Comparison of ENCODE assay signal across 1 cellular context in the genomic region with DNA sequence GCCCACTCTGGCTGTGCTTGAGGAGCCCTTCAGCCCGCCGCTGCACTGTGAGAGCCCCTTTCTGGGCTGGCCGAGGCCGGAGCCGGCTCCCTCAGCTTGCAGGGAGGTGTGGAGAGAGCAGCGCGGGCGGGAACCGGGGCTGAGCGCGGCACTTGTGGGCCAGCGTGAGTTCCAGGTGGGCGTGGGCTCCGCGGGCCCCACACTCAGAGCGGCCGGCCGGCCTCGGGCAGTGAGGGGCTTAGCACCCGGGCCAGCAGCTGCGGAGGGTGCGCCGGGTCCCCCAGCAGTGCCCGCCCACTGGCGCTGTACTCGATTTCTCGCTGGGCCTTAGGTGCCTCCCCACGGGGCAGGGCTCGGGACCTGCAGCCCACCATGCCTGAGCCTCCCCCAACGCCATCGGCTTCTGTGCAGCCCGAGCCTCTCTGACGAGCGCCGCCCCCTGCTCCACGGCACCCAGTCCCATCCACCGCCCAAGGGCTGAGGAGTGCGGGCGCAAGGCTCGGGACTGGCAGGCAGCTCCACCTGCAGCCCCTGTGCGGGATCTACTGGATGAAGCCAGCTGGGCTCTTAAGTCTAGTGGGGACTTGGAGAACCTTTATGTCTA.
TF ChIP-seq lines count a peak whose summit lies in the region.

No MANE protein-coding gene starts in this region.

TF ChIP-seq in H1, 55 proteins besides CTCF, POLR2A, EP300 and RAD21 (continued from another document):
- peak; percentile 60 for TF ChIP-seq KDM4A (IDR thresholded peaks at IDR 0.05; ENCODE audit: low read depth, low read length, severe bottlenecking)
- TF ChIP-seq, protein P1, sequence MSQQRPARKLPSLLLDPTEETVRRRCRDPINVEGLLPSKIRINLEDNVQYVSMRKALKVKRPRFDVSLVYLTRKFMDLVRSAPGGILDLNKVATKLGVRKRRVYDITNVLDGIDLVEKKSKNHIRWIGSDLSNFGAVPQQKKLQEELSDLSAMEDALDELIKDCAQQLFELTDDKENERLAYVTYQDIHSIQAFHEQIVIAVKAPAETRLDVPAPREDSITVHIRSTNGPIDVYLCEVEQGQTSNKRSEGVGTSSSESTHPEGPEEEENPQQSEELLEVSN (IDR thresholded peaks at IDR 0.05): peak; percentile 59; the same call in 1 of the 2 replicates
